In genomic region chr6:81822584-81822983, GRCh38 we compare ENCODE assay signal across 22 cellular contexts.
DNase-seq lines count a peak whose midpoint lies in the region; ATAC-seq, FAIRE-seq and TF ChIP-seq lines count a peak whose summit lies in the region.
"Had no signal": no experiment of that assay in that cellular context is flagged by ENCODE, and none has a peak within 500 bp of the region (broad histone marks: within the 10 kb centered on the region; RNA-seq: fewer than 3 reads in every experiment).

No MANE protein-coding gene starts in this region.

- H3K27me3 ChIP-seq in PC-3 (ENCODE audit: low read length) (no peaks in the 10 kb centered on the region), pancreas (no peaks in the 10 kb centered on the region)
- H3K27me3 ChIP-seq: BLaER1 had no signal

- H2AFZ ChIP-seq in PC-3 (ENCODE audit: low read length) = no peak overlapping the region

- H3K4me1 ChIP-seq in HEK293 (ENCODE audit: control insufficient read depth, insufficient read depth, low read length) = no peaks in the 10 kb centered on the region
- no peaks in the 10 kb centered on the region for H3K4me1 ChIP-seq in PC-3 (ENCODE audit: insufficient read depth, low read length)
- peaks cover 0 to 19% (median 0%) of the 10 kb centered on the region in 3 donors for H3K4me1 ChIP-seq in pancreas
- H3K4me1 ChIP-seq: BLaER1 had no signal

- H3K36me3 ChIP-seq in HEK293 (ENCODE audit: control insufficient read depth in 2 of 2, insufficient read depth in 1 of 2, low read length in 2 of 2) = no peaks in the 10 kb centered on the region
- no peaks in the 10 kb centered on the region for H3K36me3 ChIP-seq in PC-3 (ENCODE audit: low read depth, low read length)
- H3K36me3 ChIP-seq in pancreas = no peaks in the 10 kb centered on the region
- H3K36me3 ChIP-seq: BLaER1 had no signal

- BruUV-seq in PC-3 (replicated peaks; lab: Mats Ljungman, UMichigan) = no TSS peak

- no peaks in the 10 kb centered on the region for H3F3A ChIP-seq in PC-3 (ENCODE audit: low read length, unreplicated experiment)

- DNase-seq in PC-3 (no peak), left lobe of liver (ENCODE audit: low spot score) (no peak), pancreas (no peak), COR-L47 (lab: John Stamatoyannopoulos, UW) (no peak)
- DNase-seq in activated naive CD4-positive, alpha-beta T cell treated with Interleukin-2 at 50 U/mL for 16 hours = no peak
- DNase-seq: CD4-positive, CD25-positive, alpha-beta regulatory T cell; Kasumi-1; MV-4-11; NCI-H1105; NCI-H1436 treated with DMSO at 0.1 percent for 48 hours; NCI-H187 treated with DMSO at 0.1 percent for 48 hours; NCI-H2171 treated with DMSO at 0.1 percent for 48 hours; NCI-H446; NCI-H524 treated with DMSO at 0.1 percent for 48 hours; NCI-H82; SHP77 treated with DMSO at 0.1 percent for 48 hours had no signal

- intact Hi-C loops in PC-3 (cut with micrococcal nuclease) (no loop called here), pancreas (cut with DNase I) (no loop called here)

- TF ChIP-seq CTCF in HEK293 (tag by site-specific recombination; IDR thresholded peaks at IDR 0.05) (no peak), PC-3 (conservative IDR thresholded peaks at IDR 0.05; ENCODE audit: low read depth, low read length) (no peak), pancreas (IDR thresholded peaks at IDR 0.05) (no peak)

- H3K9me3 ChIP-seq in HEK293 (ENCODE audit: control insufficient read depth, insufficient read depth, low read depth, low read length) = no peaks in the 10 kb centered on the region
- H3K9me3 ChIP-seq in PC-3 (ENCODE audit: low read length) = no peaks in the 10 kb centered on the region
- H3K9me3 ChIP-seq in pancreas = no peaks in the 10 kb centered on the region
- H3K9me3 ChIP-seq: BLaER1 had no signal

- H3K79me2 ChIP-seq in PC-3 (ENCODE audit: low read length) = no peaks in the 10 kb centered on the region

- H4K20me1 ChIP-seq in PC-3 (ENCODE audit: low read length) = no peaks in the 10 kb centered on the region
- H4K20me1 ChIP-seq: BLaER1 had no signal

- H3K27ac ChIP-seq in HEK293 (ENCODE audit: extremely low read depth, low read depth, low read length) (no peak overlapping the region), PC-3 (ENCODE audit: low read length) (no peak overlapping the region), pancreas (no peak overlapping the region)
- H3K27ac ChIP-seq: BLaER1, HL-60 had no signal

- 44 to 62% methylated on average over 3 of the region's 3 CpGs for WGBS in pancreas, 2 donors

- CTCF ChIA-PET in HEK293 (lab: Yijun Ruan, JAX) (no interaction called here), PC-3 (lab: Charles Lee) (no interaction called here)

- peak; percentile 24; the same call in 1 of the 2 replicates for ATAC-seq in PC-3
- ATAC-seq in left lobe of liver = peak; percentile 72
- ATAC-seq in pancreas = peak in 2 of 4 donors; percentile 56 to 62
- no peak for ATAC-seq in GM18909 (IDR thresholded peaks at IDR 0.05; ENCODE audit: poor library complexity, unreplicated experiment)
- ATAC-seq: HCT116, Panc1 had no signal

- H3K9ac ChIP-seq in PC-3 (ENCODE audit: low read length) = no peak overlapping the region
- H3K9ac ChIP-seq: BLaER1 had no signal

- H3K4me2 ChIP-seq in PC-3 (ENCODE audit: low read length) = no peak overlapping the region
- H3K4me2 ChIP-seq: BLaER1 had no signal

- H3K4me3 ChIP-seq in HEK293 (ENCODE audit: low read depth, low read length) (no peak overlapping the region), PC-3 (ENCODE audit: low read length) (no peak overlapping the region), pancreas (no peak overlapping the region)
- H3K4me3 ChIP-seq: BLaER1 had no signal

- peak; percentile 79 for FAIRE-seq in pancreas (lab: Jason Lieb, UNC)

- no peaks in the 10 kb centered on the region for H3K9me2 ChIP-seq in PC-3 (replicated peaks; ENCODE audit: low read length)

- POLR2A ChIA-PET in HEK293 (lab: Yijun Ruan, JAX) (no interaction called here), PC-3 (lab: Charles Lee; ENCODE audit: unreplicated experiment) (no interaction called here)

TF ChIP-seq in HEK293, 187 proteins besides CTCF, POLR2A, EP300 and RAD21:
- no peak for TF ChIP-seq SP2 (tag by site-specific recombination; IDR thresholded peaks at IDR 0.05)
- TF ChIP-seq ZNF549 (tag by site-specific recombination; IDR thresholded peaks at IDR 0.05) = 0 out of 2 replicates have a peak, but pooled peaks have one; percentile 32
- no peak for TF ChIP-seq ZNF596 (tag by site-specific recombination; IDR thresholded peaks at IDR 0.05)
- no peak for TF ChIP-seq HOXA7 (CRISPR knock-in tag; IDR thresholded peaks at IDR 0.05; ENCODE audit: borderline replicate concordance)
- no peak for TF ChIP-seq ZNF302 (tag by site-specific recombination; IDR thresholded peaks at IDR 0.05; ENCODE audit: low read depth)
